1 cellular context compared by ENCODE assay signal in the genomic region with DNA sequence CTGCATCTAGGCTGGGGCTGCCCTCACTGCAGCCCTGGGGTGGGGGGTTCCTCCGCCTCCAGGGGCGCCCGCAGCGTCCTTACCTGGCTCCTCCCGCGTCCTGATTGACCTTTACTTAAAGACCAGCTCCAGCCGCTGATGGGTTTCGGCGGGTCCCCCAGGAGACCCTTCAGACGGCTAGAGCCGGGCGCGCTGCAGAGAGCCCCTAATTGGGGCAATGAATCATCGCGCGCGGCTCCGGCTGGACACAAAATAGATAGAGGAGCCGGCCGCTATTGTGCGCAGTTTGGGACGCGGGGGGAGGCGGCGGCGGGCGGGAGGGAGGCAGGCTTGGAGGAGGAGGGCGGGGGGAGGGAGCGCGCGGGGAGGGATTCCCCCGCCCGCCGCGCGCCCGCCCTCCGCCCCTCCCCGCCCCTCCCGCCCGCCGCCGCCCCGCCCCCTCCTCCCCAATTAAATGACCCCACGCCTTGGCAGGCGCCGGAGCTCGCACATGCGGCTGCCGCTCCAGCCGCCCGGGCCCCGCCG.
TF ChIP-seq lines count a peak whose summit lies in the region.

No MANE protein-coding gene starts in this region.

TF ChIP-seq in liver, 16 proteins besides CTCF, POLR2A, EP300 and RAD21 (continued from another document):
- TF ChIP-seq FOXA2 (IDR thresholded peaks at IDR 0.05), result no peak
- TF ChIP-seq NR2F2 (IDR thresholded peaks at IDR 0.05), result no peak
- TF ChIP-seq, protein P1, sequence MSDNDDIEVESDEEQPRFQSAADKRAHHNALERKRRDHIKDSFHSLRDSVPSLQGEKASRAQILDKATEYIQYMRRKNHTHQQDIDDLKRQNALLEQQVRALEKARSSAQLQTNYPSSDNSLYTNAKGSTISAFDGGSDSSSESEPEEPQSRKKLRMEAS (IDR thresholded peaks at IDR 0.05), result no peak
- no peak for TF ChIP-seq YY1 (IDR thresholded peaks at IDR 0.05)
